In genomic region chr6:2171728-2172127, GRCh38 we compare ENCODE assay signal across 19 cellular contexts.
"Had no signal": no experiment of that assay in that cellular context is flagged by ENCODE, and none has a peak within 500 bp of the region (broad histone marks: within the 10 kb centered on the region; RNA-seq: fewer than 3 reads in every experiment).

No MANE protein-coding gene starts in this region.

- H3K36me3 Mint-ChIP-seq: activated naive CD4-positive, alpha-beta T cell treated with anti-CD3 and anti-CD28 coated beads, Interleukin-2, amount 50 U/mL, for 72 hours; natural killer cell had no signal

- DNase-seq: activated CD4-positive, alpha-beta T cell treated with anti-CD3 and anti-CD28 coated beads for 1 hour; activated CD4-positive, alpha-beta T cell treated with anti-CD3 and anti-CD28 coated beads, Interleukin-2, amount 50 U/mL, for 48 hours; activated effector memory CD4-positive, alpha-beta T cell treated with Interleukin-2 at 50 U/mL for 16 hours; activated T-cell treated with anti-CD3 and anti-CD28 coated beads, Interleukin-2, amount 50 U/mL, for 24 hours; brain microvascular endothelial cell; cortex of kidney; effector CD4-positive, alpha-beta T cell; esophagus squamous epithelium; foreskin fibroblast; kidney glomerular epithelial cell; mesenchymal stem cell; natural killer cell; posterior cingulate gyrus; retina; thyroid gland had no signal

- H3K4me3 Mint-ChIP-seq: activated T-cell treated with anti-CD3 and anti-CD28 coated beads, Interleukin-2, amount 50 U/mL, for 24 hours; central memory CD8-positive, alpha-beta T cell; natural killer cell; stimulated activated memory B cell treated with anti-CD40 and anti-IgM and Interleukin-4, amounts not matched to agents 10 μg/mL and 1 μg/mL and 100 μg/mL, for 72 hours; T-helper 2 cell treated with Interferon-gamma antibody and Interleukin-4, amounts not matched to agents 5 μg/mL and 100 μg/mL, for 36 hours had no signal

- H3K27ac ChIP-seq: brain microvascular endothelial cell, esophagus squamous epithelium, thyroid gland had no signal

- H3K27ac Mint-ChIP-seq: activated T-cell treated with anti-CD3 and anti-CD28 coated beads, Interleukin-2, amount 50 U/mL, for 24 hours; natural killer cell; stimulated activated memory B cell treated with anti-CD40 and anti-IgM and Interleukin-4, amounts not matched to agents 10 μg/mL and 1 μg/mL and 100 μg/mL, for 72 hours; T-helper 2 cell treated with Interferon-gamma antibody and Interleukin-4, amounts not matched to agents 5 μg/mL and 100 μg/mL, for 36 hours had no signal

- H3K4me3 ChIP-seq: esophagus squamous epithelium, thyroid gland had no signal

- H3K9me3 Mint-ChIP-seq: activated naive CD4-positive, alpha-beta T cell treated with anti-CD3 and anti-CD28 coated beads, Interleukin-2, amount 50 U/mL, for 72 hours; activated T-cell treated with anti-CD3 and anti-CD28 coated beads, Interleukin-2, amount 50 U/mL, for 24 hours; central memory CD8-positive, alpha-beta T cell; natural killer cell; stimulated activated memory B cell treated with anti-CD40 and anti-IgM and Interleukin-4, amounts not matched to agents 10 μg/mL and 1 μg/mL and 100 μg/mL, for 72 hours; T-helper 2 cell treated with Interferon-gamma antibody and Interleukin-4, amounts not matched to agents 5 μg/mL and 100 μg/mL, for 36 hours had no signal

- H3K27me3 Mint-ChIP-seq: activated T-cell treated with anti-CD3 and anti-CD28 coated beads, Interleukin-2, amount 50 U/mL, for 24 hours; central memory CD8-positive, alpha-beta T cell; stimulated activated memory B cell treated with anti-CD40 and anti-IgM and Interleukin-4, amounts not matched to agents 10 μg/mL and 1 μg/mL and 100 μg/mL, for 72 hours had no signal

- H3K27me3 ChIP-seq: brain microvascular endothelial cell, esophagus squamous epithelium, thyroid gland had no signal

- ATAC-seq: activated naive CD4-positive, alpha-beta T cell treated with anti-CD3 and anti-CD28 coated beads, Interleukin-2, amount 50 U/mL, for 72 hours; natural killer cell; stimulated activated memory B cell treated with anti-CD40 and anti-IgM and Interleukin-4, amounts not matched to agents 10 μg/mL and 1 μg/mL and 100 μg/mL, for 72 hours had no signal
